9 cellular contexts compared by ENCODE assay signal in genomic region chr1:229253170-229253974, GRCh38. TPM values are rescaled to one million over a fixed set of nuclear protein-coding genes. Genes with fewer than 3 reads are reported as not detected.
A peak's percentile ranks its signal among the peaks of the same experiment; 100 is the strongest.
DNase-seq lines count a peak whose midpoint lies in the region; ATAC-seq and TF ChIP-seq lines count a peak whose summit lies in the region.
"Had no signal": no experiment of that assay in that cellular context is flagged by ENCODE, and none has a peak within 500 bp of the region (broad histone marks: within the 10 kb centered on the region; RNA-seq: fewer than 3 reads in every experiment).

No MANE protein-coding gene starts in this region.

- TF ChIP-seq CTCF in GM10266 (IDR thresholded peaks at IDR 0.05; ENCODE audit: control insufficient read depth, insufficient read depth, low read depth, missing control alignments) (no peak), epithelial cell of proximal tubule (conservative IDR thresholded peaks at IDR 0.05; ENCODE audit: low read depth, low read length) (no peak)

- peak; percentile 66 for ATAC-seq in HG03135 (IDR thresholded peaks at IDR 0.05; ENCODE audit: unreplicated experiment)
- ATAC-seq in HG03469 (IDR thresholded peaks at IDR 0.05; ENCODE audit: unreplicated experiment) = no peak

- DNase-seq in GM10266 (ENCODE audit: extremely low spot score) = peak; percentile 38
- peak; percentile 73 for DNase-seq in RPMI7951 (ENCODE audit: low read depth)
- peak; percentile 52 for DNase-seq in epithelial cell of proximal tubule (ENCODE audit: low read depth)
- DNase-seq in NCI-H1105 treated with DMSO at 0.1 percent for 48 hours (lab: John Stamatoyannopoulos, UW) = no peak
- DNase-seq in NCI-H524 (lab: John Stamatoyannopoulos, UW) = no peak

- peak overlapping the region; percentile 94 for H3K27ac ChIP-seq in temporal lobe (ENCODE audit: low read depth, low read length)
- H3K27ac ChIP-seq: neutrophil had no signal

- no peak overlapping the region for H3K4me3 ChIP-seq in epithelial cell of proximal tubule (ENCODE audit: low read depth, low read length)

RNA-seq across cellular contexts. Expression of gene RAB4A, which starts 17.5 kb away (rescaled TPM):
- total RNA-seq in RPMI7951 (2014; rRNA removed; shearing (Covaris generic)) = 15.4 and 22.5 TPM in 2 replicates
- total RNA-seq in epithelial cell of proximal tubule (28.1 and 39.3 TPM in 2 replicates), temporal lobe (26.1 TPM)

Comparison
In these comparisons a context has a peak if more than half of its experiments do, and no peak if none do; other contexts are left out.
1. DNase-seq: peak in GM10266 (single experiment), RPMI7951 (single experiment) and epithelial cell of proximal tubule (single experiment); none in NCI-H1105 treated with DMSO at 0.1 percent for 48 hours (single experiment) and NCI-H524 (0 of 2).